Comparison of ENCODE assay signal across 1 cellular context in genomic region chr15:86645861-86646393, GRCh38.
TF ChIP-seq lines count a peak whose summit lies in the region.

No MANE protein-coding gene starts in this region.

TF ChIP-seq in H1, 55 proteins besides CTCF, POLR2A, EP300 and RAD21 (continued from another document):
- TF ChIP-seq FOSL1 (IDR thresholded peaks at IDR 0.05; ENCODE audit: insufficient read depth, low read depth, low read length) (no peak), HDAC6 (IDR thresholded peaks at IDR 0.05; ENCODE audit: low read depth, low read length) (no peak), CTBP2 (IDR thresholded peaks at IDR 0.05; ENCODE audit: borderline replicate concordance, insufficient read depth, insufficient read length, low read length) (no peak), SIRT6 (IDR thresholded peaks at IDR 0.05; ENCODE audit: low read length) (no peak), KDM5A (IDR thresholded peaks at IDR 0.05; ENCODE audit: low read length) (no peak), NRF1 (IDR thresholded peaks at IDR 0.05; ENCODE audit: low read depth, low read length) (no peak), SIX5 (IDR thresholded peaks at IDR 0.05; ENCODE audit: low read depth, low read length) (no peak)
